ENCODE assay signal across 1 cellular context in genomic region chr13:97259787-97260641, GRCh38.
TF ChIP-seq lines count a peak whose summit lies in the region.

No MANE protein-coding gene starts in this region.

TF ChIP-seq in HepG2, 621 proteins besides CTCF, POLR2A, EP300 and RAD21 (continued from another document):
- TF ChIP-seq, protein P1, sequence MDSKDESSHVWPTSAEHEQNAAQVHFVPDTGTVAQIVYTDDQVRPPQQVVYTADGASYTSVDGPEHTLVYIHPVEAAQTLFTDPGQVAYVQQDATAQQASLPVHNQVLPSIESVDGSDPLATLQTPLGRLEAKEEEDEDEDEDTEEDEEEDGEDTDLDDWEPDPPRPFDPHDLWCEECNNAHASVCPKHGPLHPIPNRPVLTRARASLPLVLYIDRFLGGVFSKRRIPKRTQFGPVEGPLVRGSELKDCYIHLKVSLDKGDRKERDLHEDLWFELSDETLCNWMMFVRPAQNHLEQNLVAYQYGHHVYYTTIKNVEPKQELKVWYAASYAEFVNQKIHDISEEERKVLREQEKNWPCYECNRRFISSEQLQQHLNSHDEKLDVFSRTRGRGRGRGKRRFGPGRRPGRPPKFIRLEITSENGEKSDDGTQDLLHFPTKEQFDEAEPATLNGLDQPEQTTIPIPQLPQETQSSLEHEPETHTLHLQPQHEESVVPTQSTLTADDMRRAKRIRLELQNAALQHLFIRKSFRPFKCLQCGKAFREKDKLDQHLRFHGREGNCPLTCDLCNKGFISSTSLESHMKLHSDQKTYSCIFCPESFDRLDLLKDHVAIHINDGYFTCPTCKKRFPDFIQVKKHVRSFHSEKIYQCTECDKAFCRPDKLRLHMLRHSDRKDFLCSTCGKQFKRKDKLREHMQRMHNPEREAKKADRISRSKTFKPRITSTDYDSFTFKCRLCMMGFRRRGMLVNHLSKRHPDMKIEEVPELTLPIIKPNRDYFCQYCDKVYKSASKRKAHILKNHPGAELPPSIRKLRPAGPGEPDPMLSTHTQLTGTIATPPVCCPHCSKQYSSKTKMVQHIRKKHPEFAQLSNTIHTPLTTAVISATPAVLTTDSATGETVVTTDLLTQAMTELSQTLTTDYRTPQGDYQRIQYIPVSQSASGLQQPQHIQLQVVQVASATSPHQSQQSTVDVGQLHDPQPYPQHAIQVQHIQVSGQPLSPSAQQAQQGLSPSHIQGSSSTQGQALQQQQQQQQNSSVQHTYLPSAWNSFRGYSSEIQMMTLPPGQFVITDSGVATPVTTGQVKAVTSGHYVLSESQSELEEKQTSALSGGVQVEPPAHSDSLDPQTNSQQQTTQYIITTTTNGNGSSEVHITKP (CRISPR knock-in tag; IDR thresholded peaks at IDR 0.05; ENCODE audit: low read depth) = 0 out of 2 replicates have a peak, but pooled peaks have one; percentile 54
- peak; percentile 56; the same call in 1 of the 2 replicates for TF ChIP-seq ZNF350 (CRISPR knock-in tag; IDR thresholded peaks at IDR 0.05; ENCODE audit: borderline replicate concordance, low read depth)
- 0 out of 2 replicates have a peak, but pooled peaks have one; percentile 52 for TF ChIP-seq SMAD3 (CRISPR knock-in tag; IDR thresholded peaks at IDR 0.05)
- TF ChIP-seq, protein P2, sequence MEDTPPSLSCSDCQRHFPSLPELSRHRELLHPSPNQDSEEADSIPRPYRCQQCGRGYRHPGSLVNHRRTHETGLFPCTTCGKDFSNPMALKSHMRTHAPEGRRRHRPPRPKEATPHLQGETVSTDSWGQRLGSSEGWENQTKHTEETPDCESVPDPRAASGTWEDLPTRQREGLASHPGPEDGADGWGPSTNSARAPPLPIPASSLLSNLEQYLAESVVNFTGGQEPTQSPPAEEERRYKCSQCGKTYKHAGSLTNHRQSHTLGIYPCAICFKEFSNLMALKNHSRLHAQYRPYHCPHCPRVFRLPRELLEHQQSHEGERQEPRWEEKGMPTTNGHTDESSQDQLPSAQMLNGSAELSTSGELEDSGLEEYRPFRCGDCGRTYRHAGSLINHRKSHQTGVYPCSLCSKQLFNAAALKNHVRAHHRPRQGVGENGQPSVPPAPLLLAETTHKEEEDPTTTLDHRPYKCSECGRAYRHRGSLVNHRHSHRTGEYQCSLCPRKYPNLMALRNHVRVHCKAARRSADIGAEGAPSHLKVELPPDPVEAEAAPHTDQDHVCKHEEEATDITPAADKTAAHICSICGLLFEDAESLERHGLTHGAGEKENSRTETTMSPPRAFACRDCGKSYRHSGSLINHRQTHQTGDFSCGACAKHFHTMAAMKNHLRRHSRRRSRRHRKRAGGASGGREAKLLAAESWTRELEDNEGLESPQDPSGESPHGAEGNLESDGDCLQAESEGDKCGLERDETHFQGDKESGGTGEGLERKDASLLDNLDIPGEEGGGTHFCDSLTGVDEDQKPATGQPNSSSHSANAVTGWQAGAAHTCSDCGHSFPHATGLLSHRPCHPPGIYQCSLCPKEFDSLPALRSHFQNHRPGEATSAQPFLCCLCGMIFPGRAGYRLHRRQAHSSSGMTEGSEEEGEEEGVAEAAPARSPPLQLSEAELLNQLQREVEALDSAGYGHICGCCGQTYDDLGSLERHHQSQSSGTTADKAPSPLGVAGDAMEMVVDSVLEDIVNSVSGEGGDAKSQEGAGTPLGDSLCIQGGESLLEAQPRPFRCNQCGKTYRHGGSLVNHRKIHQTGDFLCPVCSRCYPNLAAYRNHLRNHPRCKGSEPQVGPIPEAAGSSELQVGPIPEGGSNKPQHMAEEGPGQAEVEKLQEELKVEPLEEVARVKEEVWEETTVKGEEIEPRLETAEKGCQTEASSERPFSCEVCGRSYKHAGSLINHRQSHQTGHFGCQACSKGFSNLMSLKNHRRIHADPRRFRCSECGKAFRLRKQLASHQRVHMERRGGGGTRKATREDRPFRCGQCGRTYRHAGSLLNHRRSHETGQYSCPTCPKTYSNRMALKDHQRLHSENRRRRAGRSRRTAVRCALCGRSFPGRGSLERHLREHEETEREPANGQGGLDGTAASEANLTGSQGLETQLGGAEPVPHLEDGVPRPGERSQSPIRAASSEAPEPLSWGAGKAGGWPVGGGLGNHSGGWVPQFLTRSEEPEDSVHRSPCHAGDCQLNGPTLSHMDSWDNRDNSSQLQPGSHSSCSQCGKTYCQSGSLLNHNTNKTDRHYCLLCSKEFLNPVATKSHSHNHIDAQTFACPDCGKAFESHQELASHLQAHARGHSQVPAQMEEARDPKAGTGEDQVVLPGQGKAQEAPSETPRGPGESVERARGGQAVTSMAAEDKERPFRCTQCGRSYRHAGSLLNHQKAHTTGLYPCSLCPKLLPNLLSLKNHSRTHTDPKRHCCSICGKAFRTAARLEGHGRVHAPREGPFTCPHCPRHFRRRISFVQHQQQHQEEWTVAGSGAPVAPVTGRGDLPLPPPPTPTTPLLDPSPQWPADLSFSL (CRISPR knock-in tag; IDR thresholded peaks at IDR 0.05) = no peak
- TF ChIP-seq CEBPB (IDR thresholded peaks at IDR 0.05; ENCODE audit: borderline replicate concordance, low read depth, low read length) = peak; percentile 93
- TF ChIP-seq RXRA (CRISPR knock-in tag; IDR thresholded peaks at IDR 0.05) = peak; percentile 81; the same call in 1 of the 2 replicates
- TF ChIP-seq ARID5B (CRISPR knock-in tag; IDR thresholded peaks at IDR 0.05) = peak; percentile 85
- peak; percentile 48; the same call in 1 of the 2 replicates for TF ChIP-seq YEATS4 (CRISPR knock-in tag; IDR thresholded peaks at IDR 0.05; ENCODE audit: borderline replicate concordance)
- TF ChIP-seq, protein P3, sequence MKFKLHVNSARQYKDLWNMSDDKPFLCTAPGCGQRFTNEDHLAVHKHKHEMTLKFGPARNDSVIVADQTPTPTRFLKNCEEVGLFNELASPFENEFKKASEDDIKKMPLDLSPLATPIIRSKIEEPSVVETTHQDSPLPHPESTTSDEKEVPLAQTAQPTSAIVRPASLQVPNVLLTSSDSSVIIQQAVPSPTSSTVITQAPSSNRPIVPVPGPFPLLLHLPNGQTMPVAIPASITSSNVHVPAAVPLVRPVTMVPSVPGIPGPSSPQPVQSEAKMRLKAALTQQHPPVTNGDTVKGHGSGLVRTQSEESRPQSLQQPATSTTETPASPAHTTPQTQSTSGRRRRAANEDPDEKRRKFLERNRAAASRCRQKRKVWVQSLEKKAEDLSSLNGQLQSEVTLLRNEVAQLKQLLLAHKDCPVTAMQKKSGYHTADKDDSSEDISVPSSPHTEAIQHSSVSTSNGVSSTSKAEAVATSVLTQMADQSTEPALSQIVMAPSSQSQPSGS (CRISPR knock-in tag; IDR thresholded peaks at IDR 0.05) = peak; percentile 85
- TF ChIP-seq, protein P4, sequence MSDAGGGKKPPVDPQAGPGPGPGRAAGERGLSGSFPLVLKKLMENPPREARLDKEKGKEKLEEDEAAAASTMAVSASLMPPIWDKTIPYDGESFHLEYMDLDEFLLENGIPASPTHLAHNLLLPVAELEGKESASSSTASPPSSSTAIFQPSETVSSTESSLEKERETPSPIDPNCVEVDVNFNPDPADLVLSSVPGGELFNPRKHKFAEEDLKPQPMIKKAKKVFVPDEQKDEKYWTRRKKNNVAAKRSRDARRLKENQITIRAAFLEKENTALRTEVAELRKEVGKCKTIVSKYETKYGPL (CRISPR knock-in tag; IDR thresholded peaks at IDR 0.05) = no peak; the same call in 1 of the 2 replicates
- TF ChIP-seq NR2F1 (CRISPR knock-in tag; IDR thresholded peaks at IDR 0.05) = peak; percentile 71 to 85
- no peak for TF ChIP-seq DDIT3 (CRISPR knock-in tag; IDR thresholded peaks at IDR 0.05)
- peak; percentile 71 for TF ChIP-seq SAP130 (CRISPR knock-in tag; IDR thresholded peaks at IDR 0.05; ENCODE audit: low read depth)
- TF ChIP-seq PATZ1 (CRISPR knock-in tag; IDR thresholded peaks at IDR 0.05) = peak; percentile 40; the same call in 1 of the 2 replicates
- 0 out of 2 replicates have a peak, but pooled peaks have one; percentile 36 for TF ChIP-seq FOXK1 (CRISPR knock-in tag; IDR thresholded peaks at IDR 0.05; ENCODE audit: borderline replicate concordance, low read depth)
- peak; percentile 79; the same call in 1 of the 2 replicates for TF ChIP-seq SOX5 (CRISPR knock-in tag; IDR thresholded peaks at IDR 0.05; ENCODE audit: borderline replicate concordance)
- 0 out of 2 replicates have a peak, but pooled peaks have one; percentile 17 for TF ChIP-seq GATAD1 (CRISPR knock-in tag; IDR thresholded peaks at IDR 0.05)
- TF ChIP-seq NR2C2 (CRISPR knock-in tag; IDR thresholded peaks at IDR 0.05; ENCODE audit: borderline replicate concordance) = peak; percentile 80
- no peak for TF ChIP-seq HNRNPK (IDR thresholded peaks at IDR 0.05; ENCODE audit: low read depth, low read length, poor library complexity, severe bottlenecking)
- TF ChIP-seq GTF2F1 (IDR thresholded peaks at IDR 0.05; ENCODE audit: low read length) = no peak
- 0 out of 2 replicates have a peak, but pooled peaks have one; percentile 31 for TF ChIP-seq JUN (CRISPR knock-in tag; IDR thresholded peaks at IDR 0.05)
- TF ChIP-seq, protein P5, sequence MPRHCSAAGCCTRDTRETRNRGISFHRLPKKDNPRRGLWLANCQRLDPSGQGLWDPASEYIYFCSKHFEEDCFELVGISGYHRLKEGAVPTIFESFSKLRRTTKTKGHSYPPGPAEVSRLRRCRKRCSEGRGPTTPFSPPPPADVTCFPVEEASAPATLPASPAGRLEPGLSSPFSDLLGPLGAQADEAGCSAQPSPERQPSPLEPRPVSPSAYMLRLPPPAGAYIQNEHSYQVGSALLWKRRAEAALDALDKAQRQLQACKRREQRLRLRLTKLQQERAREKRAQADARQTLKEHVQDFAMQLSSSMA (CRISPR knock-in tag; IDR thresholded peaks at IDR 0.05) = no peak
TF ChIP-seq in HepG2: peak in this region for 102.
